ENCODE assay signal across 20 cellular contexts in genomic region chr3:45473841-45474240, GRCh38.
DNase-seq lines count a peak whose midpoint lies in the region; ATAC-seq and TF ChIP-seq lines count a peak whose summit lies in the region.
"Had no signal": no experiment of that assay in that cellular context is flagged by ENCODE, and none has a peak within 500 bp of the region (broad histone marks: within the 10 kb centered on the region; RNA-seq: fewer than 3 reads in every experiment).

No MANE protein-coding gene starts in this region.

- WGBS in IMR-90 (ENCODE audit: extremely low coverage in 2 of 2, insufficient read length in 1 of 2), 2 experiments, result 80% methylated on average over 3 of the region's 4 CpGs; no CpG with 5 or more reads in 1 of the 2 experiments

- intact Hi-C loops in IMR-90 (cut with micrococcal nuclease), result no loop called here
- intact Hi-C loops in left cardiac atrium (cut with DNase I), result no loop called here

- no peak overlapping the region for H2BK20ac ChIP-seq in IMR-90 (ENCODE audit: low read depth, low read length)

- H3K4me2 ChIP-seq in IMR-90 (ENCODE audit: low read depth, low read length), result no peak overlapping the region

- H3K4ac ChIP-seq in IMR-90 (ENCODE audit: low read depth, low read length), result no peak overlapping the region

- in situ Hi-C loops in IMR-90 (cut with MboI; ENCODE audit: low sequenced_read_pairs), result no loop called here

- ATAC-seq in IMR-90 (ENCODE audit: low read depth) (no peak), left cardiac atrium (no peak), GM18517 (IDR thresholded peaks at IDR 0.05; ENCODE audit: unreplicated experiment) (no peak)
- ATAC-seq: left lobe of liver; naive thymus-derived CD4-positive, alpha-beta T cell had no signal

- dilution Hi-C loops in IMR-90 (cut with HindIII; ENCODE audit: low sequenced_read_pairs, unreplicated experiment), result no loop called here

- H3K4me1 ChIP-seq in IMR-90 (ENCODE audit: control insufficient read depth, insufficient read depth, low read length), result no peaks in the 10 kb centered on the region; the same call in 1 of the 2 replicates
- H3K4me1 ChIP-seq: psoas muscle had no signal

- H3K9me1 ChIP-seq in IMR-90 (ENCODE audit: insufficient read depth, low read length), result peaks cover 8% of the 10 kb centered on the region

- no peaks in the 10 kb centered on the region for H3K9me3 Mint-ChIP-seq in nephron progenitor cell
- H3K9me3 Mint-ChIP-seq: activated CD4-positive, alpha-beta T cell treated with anti-CD3 and anti-CD28 coated beads, Interleukin-2, amount 10 ng/mL, durations not matched to agents 7 days and 5 days; activated naive CD8-positive, alpha-beta T cell treated with anti-CD3 and anti-CD28 coated beads, Interleukin-2, amount 10 ng/mL, durations not matched to agents 7 days and 5 days; activated T-cell treated with anti-CD3 and anti-CD28 coated beads, Interleukin-2, amount 50 U/mL, for 24 hours; naive thymus-derived CD4-positive, alpha-beta T cell; T-helper 2 cell treated with Interferon-gamma antibody and Interleukin-4, amounts not matched to agents 5 μg/mL and 100 μg/mL, for 36 hours had no signal

- no peak for TF ChIP-seq CTCF in AG09319 (IDR thresholded peaks at IDR 0.05; ENCODE audit: low read depth, low read length)
- TF ChIP-seq CTCF in IMR-90 (conservative IDR thresholded peaks at IDR 0.05; ENCODE audit: low read depth, low read length), result no peak
- no peak for TF ChIP-seq CTCF in cardiac fibroblast (IDR thresholded peaks at IDR 0.05; ENCODE audit: low read depth, low read length)
- no peak for TF ChIP-seq CTCF in nephron progenitor cell (IDR thresholded peaks at IDR 0.05)

- peaks cover 47% of the 10 kb centered on the region for H3K36me3 Mint-ChIP-seq in nephron progenitor cell (ENCODE audit: low read depth)

- no peaks in the 10 kb centered on the region for H3K27me3 ChIP-seq in IMR-90 (ENCODE audit: control insufficient read depth, insufficient read depth, low read length)

- no peak overlapping the region for H2AK5ac ChIP-seq in IMR-90 (ENCODE audit: low read depth, low read length)

- H3K4me1 Mint-ChIP-seq in nephron progenitor cell, result peaks cover 3% of the 10 kb centered on the region
- H3K4me1 Mint-ChIP-seq: activated CD4-positive, alpha-beta T cell treated with anti-CD3 and anti-CD28 coated beads, Interleukin-2, amount 10 ng/mL, durations not matched to agents 7 days and 5 days; activated naive CD8-positive, alpha-beta T cell treated with anti-CD3 and anti-CD28 coated beads, Interleukin-2, amount 10 ng/mL, durations not matched to agents 7 days and 5 days had no signal

- no peak overlapping the region for H3K27ac ChIP-seq in IMR-90 (ENCODE audit: insufficient read depth, low read length)
- H3K27ac ChIP-seq: coronary artery, psoas muscle had no signal

- H3K4me3 Mint-ChIP-seq in nephron progenitor cell, result no peak overlapping the region
- H3K4me3 Mint-ChIP-seq: activated CD4-positive, alpha-beta T cell treated with anti-CD3 and anti-CD28 coated beads, Interleukin-2, amount 10 ng/mL, durations not matched to agents 7 days and 5 days; activated naive CD8-positive, alpha-beta T cell treated with anti-CD3 and anti-CD28 coated beads, Interleukin-2, amount 10 ng/mL, durations not matched to agents 7 days and 5 days; activated T-cell treated with anti-CD3 and anti-CD28 coated beads, Interleukin-2, amount 50 U/mL, for 24 hours; naive thymus-derived CD4-positive, alpha-beta T cell; T-helper 2 cell treated with Interferon-gamma antibody and Interleukin-4, amounts not matched to agents 5 μg/mL and 100 μg/mL, for 36 hours had no signal

- no peak overlapping the region for H3K4me3 ChIP-seq in IMR-90 (ENCODE audit: insufficient read depth, low read depth, low read length)
- H3K4me3 ChIP-seq in cardiac fibroblast (replicated peaks in 1 of 2; ENCODE audit: low read depth in 2 of 2, low read length in 2 of 2), result no peak overlapping the region
- H3K4me3 ChIP-seq: coronary artery, psoas muscle had no signal

- no TSS peak for BruUV-seq in IMR-90 (replicated peaks; lab: Mats Ljungman, UMichigan)

- H3K9me3 ChIP-seq in IMR-90 (ENCODE audit: control insufficient read depth, insufficient read depth, low read length), result no peaks in the 10 kb centered on the region
- H3K9me3 ChIP-seq: psoas muscle had no signal

- no peak overlapping the region for H3K18ac ChIP-seq in IMR-90 (ENCODE audit: low read depth, low read length)

- no peak overlapping the region for H3K56ac ChIP-seq in IMR-90 (ENCODE audit: extremely low read depth, insufficient read depth, low read length)

- no peak overlapping the region for H2BK120ac ChIP-seq in IMR-90 (ENCODE audit: low read depth, low read length)

- POLR2A ChIA-PET in IMR-90 (lab: Charles Lee; ENCODE audit: unreplicated experiment), result no interaction called here

- no peak for TF ChIP-seq POLR2A in IMR-90 (IDR thresholded peaks at IDR 0.05; ENCODE audit: low read depth, low read length)

- no peak overlapping the region for H2BK15ac ChIP-seq in IMR-90 (ENCODE audit: low read depth, low read length)

- peak; percentile 72 for DNase-seq in AG09319 (ENCODE audit: extremely low read depth, low read depth)
- DNase-seq in IMR-90, result peak; percentile 33
- peak; percentile 87 to 96 for DNase-seq in cardiac fibroblast (ENCODE audit: low read depth in 2 of 2)
- no peak for DNase-seq in nephron progenitor cell
- DNase-seq in left cardiac atrium, result no peak
- DNase-seq in middle frontal gyrus (ENCODE audit: extremely low spot score, low spot score), result no peak
- DNase-seq in activated CD4-positive, alpha-beta T cell treated with anti-CD3 and anti-CD28 coated beads, Interleukin-2, amount 50 U/mL, for 1 hour, result no peak
- DNase-seq: activated CD4-positive, alpha-beta T cell treated with anti-CD3 and anti-CD28 coated beads, Interleukin-2, amount 10 ng/mL, durations not matched to agents 7 days and 5 days; activated naive CD8-positive, alpha-beta T cell treated with anti-CD3 and anti-CD28 coated beads, Interleukin-2, amount 10 ng/mL, durations not matched to agents 7 days and 5 days; activated T-cell treated with anti-CD3 and anti-CD28 coated beads, Interleukin-2, amount 50 U/mL, for 24 hours; DMS53; H7; MV-4-11; naive thymus-derived CD4-positive, alpha-beta T cell; Right ventricle myocardium superior had no signal

- H4K5ac ChIP-seq in IMR-90 (ENCODE audit: low read depth, low read length), result no peak overlapping the region

- H4K8ac ChIP-seq in IMR-90 (ENCODE audit: low read depth in 2 of 2, low read length in 2 of 2), result no peak overlapping the region

- CTCF ChIA-PET in IMR-90 (lab: Yijun Ruan, JAX), result no interaction called here

- H3K27ac Mint-ChIP-seq in nephron progenitor cell, result peak overlapping the region; percentile 59
- H3K27ac Mint-ChIP-seq: activated CD4-positive, alpha-beta T cell treated with anti-CD3 and anti-CD28 coated beads, Interleukin-2, amount 10 ng/mL, durations not matched to agents 7 days and 5 days; activated naive CD8-positive, alpha-beta T cell treated with anti-CD3 and anti-CD28 coated beads, Interleukin-2, amount 10 ng/mL, durations not matched to agents 7 days and 5 days; activated T-cell treated with anti-CD3 and anti-CD28 coated beads, Interleukin-2, amount 50 U/mL, for 24 hours; naive thymus-derived CD4-positive, alpha-beta T cell; T-helper 2 cell treated with Interferon-gamma antibody and Interleukin-4, amounts not matched to agents 5 μg/mL and 100 μg/mL, for 36 hours had no signal

- no peak overlapping the region for H2AFZ ChIP-seq in IMR-90 (replicated peaks; ENCODE audit: low read length, poor library complexity)

- H4K20me1 ChIP-seq in IMR-90 (ENCODE audit: insufficient read depth, low read length), result no peaks in the 10 kb centered on the region

- H3K27me3 Mint-ChIP-seq in nephron progenitor cell (ENCODE audit: low read depth, poor library complexity), result no peaks in the 10 kb centered on the region
- H3K27me3 Mint-ChIP-seq: activated CD4-positive, alpha-beta T cell treated with anti-CD3 and anti-CD28 coated beads, Interleukin-2, amount 10 ng/mL, durations not matched to agents 7 days and 5 days; activated naive CD8-positive, alpha-beta T cell treated with anti-CD3 and anti-CD28 coated beads, Interleukin-2, amount 10 ng/mL, durations not matched to agents 7 days and 5 days; activated T-cell treated with anti-CD3 and anti-CD28 coated beads, Interleukin-2, amount 50 U/mL, for 24 hours; naive thymus-derived CD4-positive, alpha-beta T cell had no signal

- no peak overlapping the region for H3K9ac ChIP-seq in IMR-90 (ENCODE audit: low read depth, low read length)

- H3K79me1 ChIP-seq in IMR-90 (ENCODE audit: low read depth in 1 of 2, low read length in 2 of 2), result peaks cover 0 to 4% of the 10 kb centered on the region in 2 experiments; a peak in 1 of 4 replicates

- H3K14ac ChIP-seq in IMR-90 (replicated peaks; ENCODE audit: low read depth, low read length), result no peak overlapping the region

- H3K23ac ChIP-seq in IMR-90 (ENCODE audit: low read depth, low read length), result no peak overlapping the region

- TF ChIP-seq RAD21 in IMR-90 (IDR thresholded peaks at IDR 0.05; ENCODE audit: low read length), result no peak

- peaks cover 12% of the 10 kb centered on the region for H3K36me3 ChIP-seq in IMR-90 (ENCODE audit: control insufficient read depth, insufficient read depth, low read length)

- H2AK9ac ChIP-seq in IMR-90 (replicated peaks; ENCODE audit: low read depth, low read length, poor library complexity), result no peak overlapping the region

- no peak overlapping the region for H4K91ac ChIP-seq in IMR-90 (ENCODE audit: insufficient read depth, low read depth, low read length)

- H2BK5ac ChIP-seq in IMR-90 (ENCODE audit: low read depth, low read length, poor library complexity, severe bottlenecking), result no peak overlapping the region

TF ChIP-seq in IMR-90, 13 proteins besides CTCF, POLR2A, EP300 and RAD21 (continues in another document):
- TF ChIP-seq RFX5 (IDR thresholded peaks at IDR 0.05; ENCODE audit: low read depth, low read length) (no peak), CEBPB (IDR thresholded peaks at IDR 0.05; ENCODE audit: low read depth, low read length) (no peak), SMC3 (IDR thresholded peaks at IDR 0.05; ENCODE audit: low read depth, low read length) (no peak), BHLHE40 (IDR thresholded peaks at IDR 0.05; ENCODE audit: low read depth, low read length) (no peak), FOS (IDR thresholded peaks at IDR 0.05; ENCODE audit: low read depth, low read length) (no peak), USF2 (IDR thresholded peaks at IDR 0.05; ENCODE audit: low read depth, low read length) (no peak), NFE2L2 (IDR thresholded peaks at IDR 0.05; ENCODE audit: low read depth, low read length) (no peak), MXI1 (IDR thresholded peaks at IDR 0.05; ENCODE audit: borderline replicate concordance, low read depth, low read length) (no peak), RCOR1 (IDR thresholded peaks at IDR 0.05; ENCODE audit: insufficient replicate concordance, low read length) (no peak), MAFK (IDR thresholded peaks at IDR 0.05; ENCODE audit: low read depth, low read length) (no peak)

Comparison
In these comparisons a context has a peak if more than half of its experiments do, and no peak if none do; other contexts are left out.
1. DNase-seq: peak in AG09319 (single experiment), IMR-90 (single experiment) and cardiac fibroblast (2 of 2); none in nephron progenitor cell (single experiment), left cardiac atrium (single experiment), middle frontal gyrus (single experiment) and activated CD4-positive, alpha-beta T cell treated with anti-CD3 and anti-CD28 coated beads, Interleukin-2, amount 50 U/mL, for 1 hour (single experiment).